ENCODE assay signal across 18 cellular contexts in the genomic region with DNA sequence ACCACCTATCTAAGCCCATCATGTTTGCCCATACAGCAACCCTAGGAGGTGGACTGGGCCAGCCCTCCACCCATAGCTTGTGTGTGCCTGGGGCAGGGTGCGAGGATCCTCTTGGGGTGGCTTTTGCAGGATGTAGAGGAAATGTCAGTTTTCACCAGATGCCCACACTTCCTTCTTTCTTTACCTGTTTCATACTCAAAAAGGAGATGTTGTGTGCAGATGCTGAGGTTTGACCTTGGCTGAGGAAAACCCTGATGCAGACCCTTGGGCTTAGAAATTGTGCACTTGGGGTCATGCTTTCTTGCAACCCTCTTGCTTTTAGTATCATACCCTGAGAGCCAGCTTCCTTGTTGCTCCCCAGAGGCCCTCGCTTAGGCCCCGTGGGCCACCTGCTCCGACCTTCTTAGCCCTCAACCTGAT. TPM values are rescaled to one million over a fixed set of nuclear protein-coding genes. Genes with fewer than 3 reads are reported as not detected.
"Had no signal": no experiment of that assay in that cellular context is flagged by ENCODE, and none has a peak within 500 bp of the region (broad histone marks: within the 10 kb centered on the region; RNA-seq: fewer than 3 reads in every experiment).

No MANE protein-coding gene starts in this region.

- H3K36me3 Mint-ChIP-seq: WTC11 had no signal

- H3K4me3 Mint-ChIP-seq: activated T-helper 17 cell treated with anti-CD3 and anti-CD28 coated beads, Interleukin-2, amount 50 U/mL, for 72 hours; central memory CD8-positive, alpha-beta T cell; dendritic cell treated with granulocyte-macrophage colony-stimulating factor and Interleukin-4, amounts not matched to agents 40 ng/mL and 50 ng/mL, for 4 days; effector memory CD8-positive, alpha-beta T cell; WTC11 had no signal

- H3K9me3 ChIP-seq: body of pancreas, gastroesophageal sphincter, tibial artery had no signal

- DNase-seq: activated CD4-positive, alpha-beta T cell treated with anti-CD3 and anti-CD28 coated beads, Interleukin-2, amount 50 U/mL, for 1 hour; activated naive CD4-positive, alpha-beta T cell treated with anti-CD3 and anti-CD28 coated beads, Interleukin-2, amount 50 U/mL, for 16 hours; activated T-cell treated with anti-CD3 and anti-CD28 coated beads for 4 hours; amniotic stem cell; effector memory CD8-positive, alpha-beta T cell; left ventricle myocardium superior; retina; stimulated activated CD4-positive, alpha-beta T cell treated with anti-CD3 and anti-CD28 coated beads, Interleukin-4, amount 100 ng/mL, for 4 hours; tibial artery had no signal

- H3K27ac Mint-ChIP-seq: activated T-helper 17 cell treated with anti-CD3 and anti-CD28 coated beads, Interleukin-2, amount 50 U/mL, for 72 hours; dendritic cell treated with granulocyte-macrophage colony-stimulating factor and Interleukin-4, amounts not matched to agents 40 ng/mL and 50 ng/mL, for 4 days; effector memory CD8-positive, alpha-beta T cell; WTC11 had no signal

- ATAC-seq: activated T-helper 17 cell treated with anti-CD3 and anti-CD28 coated beads, Interleukin-2, amount 50 U/mL, for 72 hours; body of pancreas; gastroesophageal sphincter; left ventricle myocardium superior; WTC11 had no signal

- H3K4me1 Mint-ChIP-seq: activated T-helper 17 cell treated with anti-CD3 and anti-CD28 coated beads, Interleukin-2, amount 50 U/mL, for 72 hours; central memory CD8-positive, alpha-beta T cell had no signal

- H3K27ac ChIP-seq: body of pancreas, epithelial cell of prostate, gastroesophageal sphincter, tibial artery had no signal

- H3K36me3 ChIP-seq: gastroesophageal sphincter, tibial artery had no signal

- H3K4me3 ChIP-seq: body of pancreas, gastroesophageal sphincter, tibial artery had no signal

- H3K9me3 Mint-ChIP-seq: activated T-helper 17 cell treated with anti-CD3 and anti-CD28 coated beads, Interleukin-2, amount 50 U/mL, for 72 hours; central memory CD8-positive, alpha-beta T cell; dendritic cell treated with granulocyte-macrophage colony-stimulating factor and Interleukin-4, amounts not matched to agents 40 ng/mL and 50 ng/mL, for 4 days; effector memory CD8-positive, alpha-beta T cell; WTC11 had no signal

RNA-seq across cellular contexts. Expression of gene HTR3A, which starts 2.2 kb away (rescaled TPM):
- total RNA-seq: activated CD8-positive, alpha-beta memory T cell treated with anti-CD3 and anti-CD28 coated beads for 36 hours; activated T-helper 17 cell treated with anti-CD3 and anti-CD28 coated beads, Interleukin-2, amount 50 U/mL, for 72 hours; left ventricle myocardium superior; skeletal muscle tissue had no signal
